Comparison of ENCODE assay signal across 7 cellular contexts in genomic region chr6:7053125-7053784, GRCh38. TPM values are rescaled to one million over a fixed set of nuclear protein-coding genes. Genes with fewer than 3 reads are reported as not detected.
DNase-seq lines count a peak whose midpoint lies in the region; ATAC-seq, FAIRE-seq and TF ChIP-seq lines count a peak whose summit lies in the region.

No MANE protein-coding gene starts in this region.

- FAIRE-seq in HepG2 (lab: Jason Lieb, UNC) = peak; percentile 21

- H3K9ac ChIP-seq in HepG2 (ENCODE audit: insufficient read depth, low read depth, low read length) = no peak overlapping the region

- TF ChIP-seq CTCF in HFFc6 (IDR thresholded peaks at IDR 0.05) (no peak), activated B cell treated with CpG ODN at 0.5 μM for 24 hours (IDR thresholded peaks at IDR 0.05) (no peak), HepG2 (CRISPR knock-in tag; IDR thresholded peaks at IDR 0.05) (no peak)

- no peaks in the 10 kb centered on the region for H3K9me3 ChIP-seq in HepG2 (ENCODE audit: low read length)

- H3K36me3 ChIP-seq in HepG2 (replicated peaks in 1 of 2; ENCODE audit: control insufficient read depth in 1 of 2, insufficient read depth in 2 of 2, low read length in 2 of 2) = no peaks in the 10 kb centered on the region

- no peaks in the 10 kb centered on the region for H4K20me1 ChIP-seq in HepG2 (ENCODE audit: insufficient read depth, low read length)

- H3K27ac Mint-ChIP-seq in HFFc6 = peak overlapping the region; percentile 64
- peak overlapping the region; percentile 79 for H3K27ac Mint-ChIP-seq in activated B cell treated with CpG ODN at 0.5 μM for 24 hours
- peak overlapping the region; percentile 76 for H3K27ac Mint-ChIP-seq in stimulated activated memory B cell treated with anti-CD40 and anti-IgM and Interleukin-4, amounts not matched to agents 10 μg/mL and 1 μg/mL and 100 μg/mL, for 72 hours

- POLR2A ChIA-PET in activated B cell treated with CpG ODN at 0.5 μM for 24 hours (lab: Charles Lee) (interaction anchor here (0.6 to 4.1 kb wide), 9 partner anchors 11 to 1901 kb away, joined by 3 to 42 read pairs (median 5); partner anchors contain the start of gene RREB1), HepG2 (lab: Yijun Ruan, JAX) (no interaction called here)

- in situ Hi-C loops in HepG2 (cut with HindIII; ENCODE audit: extremely low pct_ligation_motif_present, low pct_unique_long_range_greater_than_20kb) = no loop called here

- TF ChIP-seq POLR2A in HepG2 (IDR thresholded peaks at IDR 0.05; ENCODE audit: insufficient read depth in 1 of 2, low read depth in 2 of 2, low read length in 2 of 2) = no peak

- BruUV-seq in HepG2 (replicated peaks; lab: Mats Ljungman, UMichigan) = no TSS peak

- H3K79me2 ChIP-seq in HepG2 (ENCODE audit: insufficient read depth, low read length) = no peaks in the 10 kb centered on the region

- H3K4me2 ChIP-seq in HepG2 (ENCODE audit: low read depth, low read length) = no peak overlapping the region

- H3K4me3 Mint-ChIP-seq in HFFc6 (peak overlapping the region; percentile 67), activated B cell treated with CpG ODN at 0.5 μM for 24 hours (peak overlapping the region; percentile 77)
- H3K4me3 Mint-ChIP-seq in stimulated activated memory B cell treated with anti-CD40 and anti-IgM and Interleukin-4, amounts not matched to agents 10 μg/mL and 1 μg/mL and 100 μg/mL, for 72 hours = peak overlapping the region; percentile 80

- no peak overlapping the region for H3K4me3 ChIP-seq in HepG2 (replicated peaks in 1 of 3; ENCODE audit: insufficient read depth in 1 of 3, low read depth in 2 of 3, low read length in 3 of 3)

- H3K9me3 Mint-ChIP-seq in HFFc6 (no peaks in the 10 kb centered on the region), activated B cell treated with CpG ODN at 0.5 μM for 24 hours (no peaks in the 10 kb centered on the region)
- no peaks in the 10 kb centered on the region for H3K9me3 Mint-ChIP-seq in stimulated activated memory B cell treated with anti-CD40 and anti-IgM and Interleukin-4, amounts not matched to agents 10 μg/mL and 1 μg/mL and 100 μg/mL, for 72 hours

- TF ChIP-seq RAD21 in HepG2 (CRISPR knock-in tag; IDR thresholded peaks at IDR 0.05) = no peak

- TF ChIP-seq EP300 in HepG2 (IDR thresholded peaks at IDR 0.05; ENCODE audit: low read depth in 2 of 2, low read length in 2 of 2) = no peak
- TF ChIP-seq EP300 in HepG2 (CRISPR knock-in tag; IDR thresholded peaks at IDR 0.05; ENCODE audit: borderline replicate concordance) = no peak

- no peak overlapping the region for H3K27ac ChIP-seq in HepG2 (ENCODE audit: extremely low read length, insufficient read depth, low read length)

- H3K27me3 ChIP-seq in HepG2 (ENCODE audit: control insufficient read depth in 1 of 2, insufficient read depth in 2 of 2, low read length in 2 of 2) = no peaks in the 10 kb centered on the region; a peak in 1 of 5 replicates

- 22% methylated on average over 5 of the region's 5 CpGs for WGBS in HepG2 (ENCODE audit: low lambda C conversion rate)

- H3K27me3 Mint-ChIP-seq in HFFc6 (ENCODE audit: insufficient read depth) (no peaks in the 10 kb centered on the region), activated B cell treated with CpG ODN at 0.5 μM for 24 hours (no peaks in the 10 kb centered on the region)
- no peaks in the 10 kb centered on the region for H3K27me3 Mint-ChIP-seq in stimulated activated memory B cell treated with anti-CD40 and anti-IgM and Interleukin-4, amounts not matched to agents 10 μg/mL and 1 μg/mL and 100 μg/mL, for 72 hours

- peaks cover 15% of the 10 kb centered on the region for H3K4me1 ChIP-seq in HepG2 (ENCODE audit: insufficient read depth, low read length)

- intact Hi-C loops in activated B cell treated with CpG ODN at 0.5 μM for 24 hours (cut with micrococcal nuclease) = loop anchor here (1.0 to 5.0 kb wide), 4 partner anchors 8 to 251 kb away; partner anchors contain the start of gene RREB1
- intact Hi-C loops in HepG2 (cut with micrococcal nuclease; ENCODE audit: unreplicated experiment) = no loop called here

- H2AFZ ChIP-seq in HepG2 (ENCODE audit: low read length) = no peak overlapping the region

- H3K36me3 Mint-ChIP-seq in HFFc6 (ENCODE audit: low read depth) = no peaks in the 10 kb centered on the region
- no peaks in the 10 kb centered on the region for H3K36me3 Mint-ChIP-seq in activated B cell treated with CpG ODN at 0.5 μM for 24 hours (ENCODE audit: low read depth)
- H3K36me3 Mint-ChIP-seq in stimulated activated memory B cell treated with anti-CD40 and anti-IgM and Interleukin-4, amounts not matched to agents 10 μg/mL and 1 μg/mL and 100 μg/mL, for 72 hours = no peaks in the 10 kb centered on the region

- H3K4me1 Mint-ChIP-seq in HFFc6 (ENCODE audit: low read depth) (peaks cover 34% of the 10 kb centered on the region), activated B cell treated with CpG ODN at 0.5 μM for 24 hours (peaks cover 37% of the 10 kb centered on the region)
- peaks cover 25% of the 10 kb centered on the region for H3K4me1 Mint-ChIP-seq in stimulated activated memory B cell treated with anti-CD40 and anti-IgM and Interleukin-4, amounts not matched to agents 10 μg/mL and 1 μg/mL and 100 μg/mL, for 72 hours

- CTCF ChIA-PET in activated B cell treated with CpG ODN at 0.5 μM for 24 hours (lab: Charles Lee) = interaction anchor here (0.7 to 1.3 kb wide), 2 partner anchors 24 to 53 kb away, joined by 4 read pairs; no protein-coding TSS in a partner anchor
- CTCF ChIA-PET in HepG2 (lab: Yijun Ruan, JAX; ENCODE audit: low intra/inter-chr PET ratio, low total read pairs) = no interaction called here

- ATAC-seq in activated B cell treated with CpG ODN at 0.5 μM for 24 hours (ENCODE audit: low read depth) = no peak
- ATAC-seq in HepG2 = no peak
- no peak for ATAC-seq in stimulated activated memory B cell treated with anti-CD40 and anti-IgM and Interleukin-4, amounts not matched to agents 10 μg/mL and 1 μg/mL and 100 μg/mL, for 72 hours
- no peak for ATAC-seq in HG03354 (IDR thresholded peaks at IDR 0.05; ENCODE audit: poor library complexity, severe bottlenecking, unreplicated experiment)

- DNase-seq in HFFc6 = no peak
- no peak for DNase-seq in activated B cell treated with CpG ODN at 0.5 μM for 24 hours
- no peak for DNase-seq in HepG2 (ENCODE audit: low spot score)
- no peak for DNase-seq in NCI-H226
- DNase-seq in epidermal melanocyte (ENCODE audit: insufficient read length, low spot score) = no peak

TF ChIP-seq in HepG2, 621 proteins besides CTCF, POLR2A, EP300 and RAD21 (continues in another document):
- TF ChIP-seq EHMT2 (IDR thresholded peaks at IDR 0.05; ENCODE audit: borderline replicate concordance, low read depth, low read length) (no peak), THAP8 (CRISPR knock-in tag; IDR thresholded peaks at IDR 0.05; ENCODE audit: borderline replicate concordance) (no peak), PLSCR1 (CRISPR knock-in tag; IDR thresholded peaks at IDR 0.05; ENCODE audit: borderline replicate concordance) (no peak), HOXA5 (CRISPR knock-in tag; IDR thresholded peaks at IDR 0.05) (no peak), ZNF232 (CRISPR knock-in tag; IDR thresholded peaks at IDR 0.05; ENCODE audit: borderline replicate concordance) (no peak), ZNF607 (CRISPR knock-in tag; IDR thresholded peaks at IDR 0.05; ENCODE audit: borderline replicate concordance) (no peak), ZNF773 (CRISPR knock-in tag; IDR thresholded peaks at IDR 0.05; ENCODE audit: borderline replicate concordance) (no peak), ZNF235 (CRISPR knock-in tag; IDR thresholded peaks at IDR 0.05; ENCODE audit: borderline replicate concordance) (no peak), ERF (CRISPR knock-in tag; IDR thresholded peaks at IDR 0.05) (no peak)

RNA-seq across cellular contexts. Expression of gene RREB1, which starts 54.5 kb away (rescaled TPM):
- 10 to 100 TPM; 17.5 to 23.5 (median 20.1) TPM for total RNA-seq in HFFc6 (2021; fragmentation: NEBNext Ultra II Directional; extraction: Animal tissue kit (Norgen Biotek cat#: 25700))
- total RNA-seq in activated B cell treated with CpG ODN at 0.5 μM for 24 hours (62.2 and 67.7 TPM in 2 replicates), HepG2 (2016; rRNA removed; fragmentation: Illumina TruSeq; extraction: Trizol) (23.2 and 23.4 TPM in 2 replicates)
- 62.4 and 75.9 TPM in 2 replicates for total RNA-seq in HepG2 (2016; cell fraction: cytosol; rRNA removed; fragmentation: Illumina TruSeq; extraction: Trizol; ENCODE audit: low read depth)
- 21.2 and 23.3 TPM in 2 replicates for total RNA-seq in HepG2 (2016; cell fraction: insoluble cytoplasmic fraction; rRNA removed; fragmentation: Illumina TruSeq; extraction: Trizol)
- 33.9 and 40.6 TPM in 2 replicates for total RNA-seq in HepG2 (2016; cell fraction: membrane; rRNA removed; fragmentation: Illumina TruSeq; extraction: Trizol)
- total RNA-seq in HepG2 (2016; cell fraction: nucleus; rRNA removed; fragmentation: Illumina TruSeq; extraction: Trizol) = 50.2 and 60.1 TPM in 2 replicates
- polyA plus RNA-seq in HepG2 (2011; rRNA removed) = 6.1 and 6.2 TPM in 2 replicates
- 3.7 and 4.4 TPM in 2 replicates for polyA plus RNA-seq in HepG2 (2011; cell fraction: cytosol; rRNA removed)
- 24.2 and 27.1 TPM in 2 replicates for polyA plus RNA-seq in HepG2 (2011; cell fraction: nucleus; rRNA removed)
- polyA plus RNA-seq in HepG2 (2012) = 19.5 and 19.9 TPM in 2 replicates
- 0.71 and 1.1 TPM in 2 replicates for polyA plus RNA-seq in HepG2 (2016; cell fraction: cytosol; fragmentation: Illumina TruSeq; extraction: Trizol; ENCODE audit: low read depth)
- 12.3 and 15.5 TPM in 2 replicates for polyA plus RNA-seq in HepG2 (2016; cell fraction: insoluble cytoplasmic fraction; fragmentation: Illumina TruSeq; extraction: Trizol; ENCODE audit: low read depth)
- polyA plus RNA-seq in HepG2 (2016; cell fraction: membrane; fragmentation: Illumina TruSeq; extraction: Trizol; ENCODE audit: low read depth) = 1.6 and 2.2 TPM in 2 replicates
- polyA plus RNA-seq in HepG2 (2016; cell fraction: nucleus; fragmentation: Illumina TruSeq; extraction: Trizol; ENCODE audit: insufficient read depth, low read depth) = 45.7 and 47.4 TPM in 2 replicates
- polyA minus RNA-seq in HepG2 (2011; rRNA and poly(A)+ RNA removed; ENCODE audit: low replicate concordance) = 33.6 and 65.0 TPM in 2 replicates
- polyA minus RNA-seq in HepG2 (2011; cell fraction: cytosol; rRNA and poly(A)+ RNA removed) = 27.1 and 37.4 TPM in 2 replicates
- 65.6 and 67.6 TPM in 2 replicates for polyA minus RNA-seq in HepG2 (2011; cell fraction: nucleus; rRNA and poly(A)+ RNA removed)
